Comparison of ENCODE assay signal across 10 cellular contexts in genomic region chr15:65773386-65774111, GRCh38. TPM values are rescaled to one million over a fixed set of nuclear protein-coding genes. Genes with fewer than 3 reads are reported as not detected.
DNase-seq lines count a peak whose midpoint lies in the region; ATAC-seq, FAIRE-seq and TF ChIP-seq lines count a peak whose summit lies in the region.
"Had no signal": no experiment of that assay in that cellular context is flagged by ENCODE, and none has a peak within 500 bp of the region (broad histone marks: within the 10 kb centered on the region; RNA-seq: fewer than 3 reads in every experiment).

No MANE protein-coding gene starts in this region.

- no peaks in the 10 kb centered on the region for H3K9me3 Mint-ChIP-seq in activated naive CD4-positive, alpha-beta T cell treated with anti-CD3 and anti-CD28 coated beads, Interleukin-2, amount 50 U/mL, for 72 hours
- H3K9me3 Mint-ChIP-seq in activated T-helper 1 cell treated with anti-CD3 and anti-CD28 coated beads, Interleukin-12 subunit alpha, Interleukin-12 subunit beta, Interleukin-2, Interleukin-4 antibody, amounts not matched to agents 30 ng/mL and 10 ng/mL and 1 ng/mL, durations not matched to agents 14 hours and 24 hours and 36 hours, result no peaks in the 10 kb centered on the region

- intact Hi-C loops in activated T-helper 1 cell treated with anti-CD3 and anti-CD28 coated beads, Interleukin-12 subunit alpha, Interleukin-12 subunit beta, Interleukin-2, Interleukin-4 antibody, amounts not matched to agents 30 ng/mL and 10 ng/mL and 1 ng/mL, durations not matched to agents 14 hours and 24 hours and 36 hours (cut with micrococcal nuclease), result loop anchor here (1.0 kb wide), 3 partner anchors 12 to 46 kb away; partner anchors contain the start of gene DENND4A
- intact Hi-C loops in esophagus squamous epithelium (cut with DNase I), result no loop called here

- TF ChIP-seq CTCF in esophagus squamous epithelium (IDR thresholded peaks at IDR 0.05), result no peak

- 72 to 77% methylated on average over 3 of the region's 3 CpGs for WGBS in esophagus squamous epithelium, 2 donors

- no peaks in the 10 kb centered on the region for H3K36me3 ChIP-seq in esophagus squamous epithelium

- H3K9me3 ChIP-seq in esophagus squamous epithelium, result no peaks in the 10 kb centered on the region

- H3K4me3 ChIP-seq in esophagus squamous epithelium, result no peak overlapping the region

- H3K27ac Mint-ChIP-seq in activated naive CD4-positive, alpha-beta T cell treated with anti-CD3 and anti-CD28 coated beads, Interleukin-2, amount 50 U/mL, for 72 hours, result peak overlapping the region; percentile 22 to 66
- H3K27ac Mint-ChIP-seq in activated T-helper 1 cell treated with anti-CD3 and anti-CD28 coated beads, Interleukin-12 subunit alpha, Interleukin-12 subunit beta, Interleukin-2, Interleukin-4 antibody, amounts not matched to agents 30 ng/mL and 10 ng/mL and 1 ng/mL, durations not matched to agents 14 hours and 24 hours and 36 hours, result peak overlapping the region; percentile 74

- H3K27ac ChIP-seq in esophagus squamous epithelium, result no peak overlapping the region

- H3K36me3 Mint-ChIP-seq in activated naive CD4-positive, alpha-beta T cell treated with anti-CD3 and anti-CD28 coated beads, Interleukin-2, amount 50 U/mL, for 72 hours, result peaks cover 0 to 10% of the 10 kb centered on the region in 2 donors
- peaks cover 30% of the 10 kb centered on the region for H3K36me3 Mint-ChIP-seq in activated T-helper 1 cell treated with anti-CD3 and anti-CD28 coated beads, Interleukin-12 subunit alpha, Interleukin-12 subunit beta, Interleukin-2, Interleukin-4 antibody, amounts not matched to agents 30 ng/mL and 10 ng/mL and 1 ng/mL, durations not matched to agents 14 hours and 24 hours and 36 hours (ENCODE audit: low read depth)

- peaks cover 0 to 6% (median 0%) of the 10 kb centered on the region in 3 donors for H3K4me1 ChIP-seq in esophagus squamous epithelium

- FAIRE-seq in frontal cortex (lab: Jason Lieb, UNC), result no peak
- FAIRE-seq: colon, H1 had no signal

- no peaks in the 10 kb centered on the region for H3K27me3 ChIP-seq in esophagus squamous epithelium

- no peak for TF ChIP-seq POLR2A in esophagus squamous epithelium (IDR thresholded peaks at IDR 0.05)

- peak; percentile 54 to 73 for ATAC-seq in activated naive CD4-positive, alpha-beta T cell treated with anti-CD3 and anti-CD28 coated beads, Interleukin-2, amount 50 U/mL, for 72 hours
- peak; percentile 65 for ATAC-seq in HG02938 (IDR thresholded peaks at IDR 0.05; ENCODE audit: unreplicated experiment)

- peaks cover 40% of the 10 kb centered on the region for H3K4me1 Mint-ChIP-seq in activated T-helper 1 cell treated with anti-CD3 and anti-CD28 coated beads, Interleukin-12 subunit alpha, Interleukin-12 subunit beta, Interleukin-2, Interleukin-4 antibody, amounts not matched to agents 30 ng/mL and 10 ng/mL and 1 ng/mL, durations not matched to agents 14 hours and 24 hours and 36 hours (ENCODE audit: low read depth)

- H3K27me3 Mint-ChIP-seq in activated T-helper 1 cell treated with anti-CD3 and anti-CD28 coated beads, Interleukin-12 subunit alpha, Interleukin-12 subunit beta, Interleukin-2, Interleukin-4 antibody, amounts not matched to agents 30 ng/mL and 10 ng/mL and 1 ng/mL, durations not matched to agents 14 hours and 24 hours and 36 hours (ENCODE audit: insufficient read depth), result no peaks in the 10 kb centered on the region

- no peak for DNase-seq in activated naive CD4-positive, alpha-beta T cell treated with anti-CD3 and anti-CD28 coated beads, Interleukin-2, amount 50 U/mL, for 72 hours (ENCODE audit: low spot score in 2 of 2)
- no peak for DNase-seq in activated naive CD4-positive, alpha-beta T cell (lab: John Stamatoyannopoulos, UW)
- DNase-seq in activated T-helper 1 cell treated with anti-CD3 and anti-CD28 coated beads, Interleukin-12 subunit alpha, Interleukin-12 subunit beta, Interleukin-2, Interleukin-4 antibody, amounts not matched to agents 30 ng/mL and 10 ng/mL and 1 ng/mL, durations not matched to agents 14 hours and 24 hours and 36 hours (ENCODE audit: low spot score), result no peak
- no peak for DNase-seq in esophagus squamous epithelium (lab: John Stamatoyannopoulos, UW)
- DNase-seq in retina, result no peak
- no peak for DNase-seq in COLO668 (lab: John Stamatoyannopoulos, UW; ENCODE audit: unreplicated experiment)
- DNase-seq in frontal cortex (ENCODE audit: low spot score in 2 of 2), result no peak

- H3K4me3 Mint-ChIP-seq in activated T-helper 1 cell treated with anti-CD3 and anti-CD28 coated beads, Interleukin-12 subunit alpha, Interleukin-12 subunit beta, Interleukin-2, Interleukin-4 antibody, amounts not matched to agents 30 ng/mL and 10 ng/mL and 1 ng/mL, durations not matched to agents 14 hours and 24 hours and 36 hours, result peak overlapping the region; percentile 15

RNA-seq across cellular contexts. Expression of gene DENND4A, which starts 18.5 kb away (rescaled TPM):
- total RNA-seq in activated naive CD4-positive, alpha-beta T cell treated with anti-CD3 and anti-CD28 coated beads, Interleukin-2, amount 50 U/mL, for 72 hours, result 10 to 100 TPM; 26.8 to 49.7 TPM
- 50.8 and 59.0 TPM in 2 replicates for total RNA-seq in activated T-helper 1 cell treated with anti-CD3 and anti-CD28 coated beads, Interleukin-12 subunit alpha, Interleukin-12 subunit beta, Interleukin-2, Interleukin-4 antibody, amounts not matched to agents 30 ng/mL and 10 ng/mL and 1 ng/mL, durations not matched to agents 14 hours and 24 hours and 36 hours
- total RNA-seq in esophagus squamous epithelium, result 10 to 100 TPM in 2 of 4 donors, 1 to 10 TPM in 2; 5.9 to 22.3 (median 10.9) TPM
- total RNA-seq in frontal cortex, result 87.2 TPM
